In genomic region chr11:118697346-118697745, GRCh38 we compare ENCODE assay signal across 32 cellular contexts. TPM values are rescaled to one million over a fixed set of nuclear protein-coding genes. Genes with fewer than 3 reads are reported as not detected.
DNase-seq lines count a peak whose midpoint lies in the region; ATAC-seq, FAIRE-seq and TF ChIP-seq lines count a peak whose summit lies in the region.
"Had no signal": no experiment of that assay in that cellular context is flagged by ENCODE, and none has a peak within 500 bp of the region (broad histone marks: within the 10 kb centered on the region; RNA-seq: fewer than 3 reads in every experiment).

No MANE protein-coding gene starts in this region.

- peak overlapping the region; percentile 52 for H3K56ac ChIP-seq in mesendoderm (ENCODE audit: low read length)

- no peak overlapping the region for H2AK5ac ChIP-seq in mesendoderm (ENCODE audit: low read length)

- H3K4me3 ChIP-seq in HepG2 (replicated peaks in 1 of 3; ENCODE audit: insufficient read depth in 1 of 3, low read depth in 2 of 3, low read length in 3 of 3), result peak overlapping the region in 1 of 3 experiments; percentile 19; a peak in 1 of 6 replicates
- no peak overlapping the region for H3K4me3 ChIP-seq in right lobe of liver
- no peak overlapping the region for H3K4me3 ChIP-seq in mesendoderm (ENCODE audit: low read length)
- H3K4me3 ChIP-seq in spleen, result no peak overlapping the region
- H3K4me3 ChIP-seq: GM23338, HAP-1, PC-9, SJSA1 had no signal

- H3K79me2 ChIP-seq in HepG2 (ENCODE audit: insufficient read depth, low read length) (no peaks in the 10 kb centered on the region), mesendoderm (ENCODE audit: control insufficient read depth, insufficient read depth, low read length) (no peaks in the 10 kb centered on the region)

- peaks cover 0 to 6% of the 10 kb centered on the region in 2 experiments; a peak in 2 of 5 replicates for H3K27me3 ChIP-seq in HepG2 (ENCODE audit: control insufficient read depth in 1 of 2, insufficient read depth in 2 of 2, low read length in 2 of 2)
- no peaks in the 10 kb centered on the region for H3K27me3 ChIP-seq in right lobe of liver
- no peaks in the 10 kb centered on the region for H3K27me3 ChIP-seq in mesendoderm (ENCODE audit: insufficient read depth, low read length, poor library complexity)
- no peaks in the 10 kb centered on the region for H3K27me3 ChIP-seq in spleen (replicated peaks in 1 of 7)
- H3K27me3 ChIP-seq: BE2C, SJSA1 had no signal

- H3K4me1 Mint-ChIP-seq in WTC11, result peaks cover 28% of the 10 kb centered on the region

- H3K9me3 Mint-ChIP-seq in WTC11, result peaks cover 12% of the 10 kb centered on the region

- H3K79me1 ChIP-seq in mesendoderm (ENCODE audit: low read length), result no peaks in the 10 kb centered on the region

- CTCF ChIA-PET in HepG2 (lab: Yijun Ruan, JAX; ENCODE audit: low intra/inter-chr PET ratio, low total read pairs) (no interaction called here), WTC11 (lab: Charles Lee) (interaction anchor here (0.8 to 1.9 kb wide), 8 partner anchors 8 to 93 kb away, joined by 3 to 8 read pairs (median 6); partner anchors contain the start of genes DDX6 and TREH)

- in situ Hi-C loops in HepG2 (cut with HindIII; ENCODE audit: extremely low pct_ligation_motif_present, low pct_unique_long_range_greater_than_20kb), result no loop called here

- H2BK120ac ChIP-seq in mesendoderm (ENCODE audit: low read depth, low read length), result no peak overlapping the region

- WGBS in HepG2 (ENCODE audit: low lambda C conversion rate), result 50% methylated on average over 5 of the region's 8 CpGs
- WGBS in right lobe of liver (ENCODE audit: insufficient coverage, low coverage, low lambda C conversion rate, missing lambda C conversion rate), result 63% methylated on average over 2 of the region's 8 CpGs
- no CpG with 5 or more reads among the region's 8 CpGs for WGBS in mesendoderm (ENCODE audit: extremely low coverage, insufficient coverage, low lambda C conversion rate)
- 86 to 98% (median 92%) methylated on average over 8 of the region's 8 CpGs for WGBS in spleen, 5 donors

- H2AFZ ChIP-seq in HepG2 (ENCODE audit: low read length), result no peak overlapping the region
- H2AFZ ChIP-seq: GM23338, PC-9 had no signal

- TF ChIP-seq POLR2A in HepG2 (IDR thresholded peaks at IDR 0.05; ENCODE audit: insufficient read depth in 1 of 2, low read depth in 2 of 2, low read length in 2 of 2) (no peak), right lobe of liver (IDR thresholded peaks at IDR 0.05) (no peak), spleen (IDR thresholded peaks at IDR 0.05) (no peak)

- H3K9me3 ChIP-seq in HepG2 (ENCODE audit: low read length), result peaks cover 4% of the 10 kb centered on the region; the same call in 1 of the 2 replicates
- H3K9me3 ChIP-seq in right lobe of liver, result no peaks in the 10 kb centered on the region
- H3K9me3 ChIP-seq in spleen, result peaks cover 0 to 9% (median 7%) of the 10 kb centered on the region in 8 donors
- H3K9me3 ChIP-seq: BE2C, HAP-1, SJSA1 had no signal

- peaks cover 38% of the 10 kb centered on the region for H3K4me1 ChIP-seq in HepG2 (ENCODE audit: insufficient read depth, low read length)
- H3K4me1 ChIP-seq in right lobe of liver, result no peaks in the 10 kb centered on the region
- H3K4me1 ChIP-seq in mesendoderm (ENCODE audit: control insufficient read depth, low read depth, low read length), result peaks cover 2% of the 10 kb centered on the region
- peaks cover 0 to 64% (median 16%) of the 10 kb centered on the region in 6 donors for H3K4me1 ChIP-seq in spleen
- H3K4me1 ChIP-seq: SJSA1 had no signal

- intact Hi-C loops in HepG2 (cut with micrococcal nuclease; ENCODE audit: unreplicated experiment), result loop anchor here (10.0 kb wide), 1 partner anchor 47 kb away; no protein-coding TSS in a partner anchor
- intact Hi-C loops in right lobe of liver (cut with DNase I), result loop anchor here (10.0 kb wide), 3 partner anchors 87 to 257 kb away; partner anchors contain the start of gene UPK2 (in 1 of the 2)
- intact Hi-C loops in spleen (cut with DNase I; ENCODE audit: low total_unique reads), result loop anchor here (10.0 kb wide), 1 partner anchor 87 kb away; no protein-coding TSS in a partner anchor

- H4K8ac ChIP-seq in mesendoderm (ENCODE audit: low read depth, low read length), result no peak overlapping the region

- TF ChIP-seq CTCF in HepG2 (CRISPR knock-in tag; IDR thresholded peaks at IDR 0.05), result no peak
- no peak for TF ChIP-seq CTCF in right lobe of liver (IDR thresholded peaks at IDR 0.05)
- TF ChIP-seq CTCF in WTC11 (IDR thresholded peaks at IDR 0.05), result no peak
- TF ChIP-seq CTCF in spleen (IDR thresholded peaks at IDR 0.05 in 8 of 11, conservative IDR thresholded peaks at IDR 0.05 in 3 of 11), result no peak

- TF ChIP-seq EP300 in HepG2 (IDR thresholded peaks at IDR 0.05; ENCODE audit: low read depth in 2 of 2, low read length in 2 of 2) (no peak), HepG2 (CRISPR knock-in tag; IDR thresholded peaks at IDR 0.05; ENCODE audit: borderline replicate concordance) (no peak)

- peaks cover 15% of the 10 kb centered on the region for H3K36me3 Mint-ChIP-seq in WTC11
- H3K36me3 Mint-ChIP-seq: IgD-negative memory B cell had no signal

- H3K4me2 ChIP-seq in HepG2 (ENCODE audit: low read depth, low read length) (peak overlapping the region; percentile 38), mesendoderm (ENCODE audit: low read length) (no peak overlapping the region)
- H3K4me2 ChIP-seq: GM23338, PC-9 had no signal

- no peak overlapping the region for H2BK15ac ChIP-seq in mesendoderm (replicated peaks; ENCODE audit: low read depth)

- no TSS peak for BruUV-seq in HepG2 (replicated peaks; lab: Mats Ljungman, UMichigan)

- H4K5ac ChIP-seq in mesendoderm (ENCODE audit: low read length), result no peak overlapping the region

- no peak overlapping the region for H2BK5ac ChIP-seq in mesendoderm (ENCODE audit: low read length)

- H3K27ac ChIP-seq in HepG2 (ENCODE audit: extremely low read length, insufficient read depth, low read length), result no peak overlapping the region
- no peak overlapping the region for H3K27ac ChIP-seq in right lobe of liver
- no peak overlapping the region for H3K27ac ChIP-seq in mesendoderm (ENCODE audit: low read depth, low read length)
- H3K27ac ChIP-seq in spleen, result no peak overlapping the region
- H3K27ac ChIP-seq: PC-9, SJSA1 had no signal

- 0 out of 2 replicates have a peak overlapping the region, but pooled peaks have one; percentile 41 for H3K27ac Mint-ChIP-seq in WTC11
- H3K27ac Mint-ChIP-seq: GM23338, HFFc6 had no signal

- peaks cover 12% of the 10 kb centered on the region; the same call in 1 of the 2 replicates for H3K27me3 Mint-ChIP-seq in WTC11 (ENCODE audit: low read depth)
- H3K27me3 Mint-ChIP-seq: IgD-negative memory B cell had no signal

- no peak overlapping the region for H3K4me3 Mint-ChIP-seq in WTC11
- H3K4me3 Mint-ChIP-seq: CD14-positive monocyte, GM23338, HFFc6, IgD-negative memory B cell had no signal

- FAIRE-seq in HepG2 (lab: Jason Lieb, UNC), result no peak

- POLR2A ChIA-PET in HepG2 (lab: Yijun Ruan, JAX), result interaction anchor here (1.0 kb wide), 1 partner anchor 93 kb away, joined by 6 read pairs; the partner anchor contains the start of gene DDX6
- POLR2A ChIA-PET in WTC11 (lab: Charles Lee), result interaction anchor here (0.7 to 0.8 kb wide), 2 partner anchors 19 to 71 kb away, joined by 3 read pairs; no protein-coding TSS in a partner anchor

- no peak overlapping the region for H3K4ac ChIP-seq in mesendoderm (ENCODE audit: low read depth, low read length)

- no peak overlapping the region for H3K18ac ChIP-seq in mesendoderm (ENCODE audit: low read length)

- H3K36me3 ChIP-seq in HepG2 (replicated peaks in 1 of 2; ENCODE audit: control insufficient read depth in 1 of 2, insufficient read depth in 2 of 2, low read length in 2 of 2) (no peaks in the 10 kb centered on the region), right lobe of liver (no peaks in the 10 kb centered on the region), mesendoderm (ENCODE audit: control insufficient read depth, insufficient read depth, low read length) (no peaks in the 10 kb centered on the region), spleen (no peaks in the 10 kb centered on the region)
- H3K36me3 ChIP-seq: BE2C, HAP-1, SJSA1 had no signal

- no peak for TF ChIP-seq RAD21 in HepG2 (CRISPR knock-in tag; IDR thresholded peaks at IDR 0.05)

- 0 out of 2 replicates have a peak overlapping the region, but pooled peaks have one; percentile 21 for H3K9ac ChIP-seq in HepG2 (ENCODE audit: insufficient read depth, low read depth, low read length)
- no peak overlapping the region for H3K9ac ChIP-seq in mesendoderm (ENCODE audit: low read length)

- ATAC-seq in HepG2, result peak; percentile 13; the same call in 2 of the 3 replicates
- no peak for ATAC-seq in right lobe of liver
- ATAC-seq in WTC11, result no peak
- ATAC-seq in HG02763 (IDR thresholded peaks at IDR 0.05; ENCODE audit: unreplicated experiment), result no peak

- no peak overlapping the region for H3K23ac ChIP-seq in mesendoderm (ENCODE audit: low read length)

- DNase-seq in HepG2 (ENCODE audit: low spot score), result no peak
- DNase-seq in right lobe of liver, result no peak
- no peak for DNase-seq in WTC11 (ENCODE audit: low spot score)
- no peak for DNase-seq in mesendoderm
- DNase-seq in spleen, result no peak
- DNase-seq in activated T-cell treated with anti-CD3 and anti-CD28 coated beads for 4 hours, result no peak
- DNase-seq: 8988T; ACHN; BE2C; COR-L47; DMS53; HFFc6; NCI-H1092; NCI-H1436; NCI-H187; NCI-H2081 treated with DMSO at 0.1 percent for 48 hours; NCI-H2171; NCI-H226; NCI-H510A; NCI-H69; NK-92 treated with Interleukin-12 subunit alpha and Interleukin-12 subunit beta, amount 100 ng/mL, for 24 hours; Right ventricle myocardium superior had no signal

- no peaks in the 10 kb centered on the region for H4K20me1 ChIP-seq in HepG2 (ENCODE audit: insufficient read depth, low read length)

RNA-seq across cellular contexts. Expression of gene TREH, which starts 17.9 kb away (rescaled TPM):
- total RNA-seq in HepG2 (2016; rRNA removed; fragmentation: Illumina TruSeq; extraction: Trizol) (0.46 and 0.86 TPM in 2 replicates), right lobe of liver (1 to 10 TPM in 4 of 6 experiments, not detected in 2; 2.1 to 5.1 (median 2.9) TPM), WTC11 (2021) (0.09 TPM in 1 of 3 replicates, not detected in the others), spleen (not detected)
- 0.51 and 0.71 TPM in 2 replicates for total RNA-seq in HepG2 (2016; cell fraction: cytosol; rRNA removed; fragmentation: Illumina TruSeq; extraction: Trizol; ENCODE audit: low read depth)
- total RNA-seq in HepG2 (2016; cell fraction: insoluble cytoplasmic fraction; rRNA removed; fragmentation: Illumina TruSeq; extraction: Trizol), result 0.13 and 1.3 TPM in 2 replicates
- total RNA-seq in HepG2 (2016; cell fraction: membrane; rRNA removed; fragmentation: Illumina TruSeq; extraction: Trizol), result 0.24 and 0.59 TPM in 2 replicates
- 1.1 and 2.0 TPM in 2 replicates for total RNA-seq in HepG2 (2016; cell fraction: nucleus; rRNA removed; fragmentation: Illumina TruSeq; extraction: Trizol)
- polyA plus RNA-seq in HepG2 (2011; rRNA removed) (0.50 and 0.53 TPM in 2 replicates), spleen (1 to 10 TPM in 2 of 3 donors, under 1 TPM in 1; 0.33 to 2.3 (median 2.0) TPM)
- 0.09 and 0.11 TPM in 2 replicates for polyA plus RNA-seq in HepG2 (2011; cell fraction: cytosol; rRNA removed)
- polyA plus RNA-seq in HepG2 (2011; cell fraction: nucleus; rRNA removed), result 2.1 and 2.9 TPM in 2 replicates
- 0.63 and 1.1 TPM in 2 replicates for polyA plus RNA-seq in HepG2 (2012)
- 0.17 and 0.23 TPM in 2 replicates for polyA plus RNA-seq in HepG2 (2016; cell fraction: cytosol; fragmentation: Illumina TruSeq; extraction: Trizol; ENCODE audit: low read depth)
- 0.19 and 0.55 TPM in 2 replicates for polyA plus RNA-seq in HepG2 (2016; cell fraction: insoluble cytoplasmic fraction; fragmentation: Illumina TruSeq; extraction: Trizol; ENCODE audit: low read depth)
- 0.40 and 0.50 TPM in 2 replicates for polyA plus RNA-seq in HepG2 (2016; cell fraction: membrane; fragmentation: Illumina TruSeq; extraction: Trizol; ENCODE audit: low read depth)
- 2.4 and 2.9 TPM in 2 replicates for polyA plus RNA-seq in HepG2 (2016; cell fraction: nucleus; fragmentation: Illumina TruSeq; extraction: Trizol; ENCODE audit: insufficient read depth, low read depth)
- polyA minus RNA-seq in HepG2 (2011; rRNA and poly(A)+ RNA removed; ENCODE audit: low replicate concordance), result 0.76 TPM in 1 of 2 replicates, not detected in the other
- polyA minus RNA-seq in HepG2 (2011; cell fraction: cytosol; rRNA and poly(A)+ RNA removed), result not detected in 2 replicates
- 2.3 and 3.2 TPM in 2 replicates for polyA minus RNA-seq in HepG2 (2011; cell fraction: nucleus; rRNA and poly(A)+ RNA removed)
- polyA plus RNA-seq in mesendoderm (2013, experiment 1 of 2), result not detected
- not detected for polyA plus RNA-seq in mesendoderm (2013, experiment 2 of 2)
- total RNA-seq: Daoy, G401, GM23338, PC-9, Right ventricle myocardium superior, RPMI7951, SJSA1 had no signal
- polyA plus RNA-seq: CD14-positive monocyte, IgD-negative memory B cell had no signal
